Comparison of ENCODE assay signal across 10 cellular contexts in the genomic region with DNA sequence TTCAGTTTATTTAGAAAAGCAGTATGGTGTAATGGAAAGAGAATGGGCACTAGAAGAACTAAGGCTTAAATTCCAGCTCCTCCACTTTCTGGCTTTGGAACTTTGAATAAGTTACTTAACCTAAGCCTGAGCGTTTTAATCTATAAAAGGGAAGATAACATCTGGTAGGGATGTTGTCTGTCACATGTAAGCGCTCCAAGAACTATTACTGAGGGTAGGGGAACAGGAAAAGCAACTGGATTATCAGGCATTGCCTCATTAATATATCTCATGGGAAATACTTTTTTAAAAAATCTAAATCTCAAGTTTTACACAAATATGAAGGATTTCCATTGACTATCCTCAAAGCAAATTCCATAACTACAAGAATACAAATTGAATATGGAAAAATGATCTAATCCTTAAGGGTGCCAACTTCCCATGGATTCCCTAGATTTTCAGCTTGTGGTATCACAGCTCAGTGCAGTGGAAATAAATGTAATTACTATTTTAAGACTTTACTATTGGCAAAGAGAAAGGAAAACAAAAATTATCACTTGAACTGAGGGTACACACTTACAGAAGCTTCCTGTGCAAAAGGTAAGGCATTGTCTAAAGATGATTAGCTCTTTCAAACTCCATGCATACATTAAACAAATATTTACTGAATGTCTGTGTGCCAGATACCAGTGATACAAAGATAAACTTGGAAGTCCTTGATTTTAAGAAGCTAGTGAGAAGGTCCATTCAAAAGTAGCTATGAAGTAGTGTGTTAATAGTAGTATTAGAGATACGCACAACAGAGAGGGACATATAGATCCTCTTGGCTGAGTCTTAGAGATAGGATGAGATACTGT. TPM values are rescaled to one million over a fixed set of nuclear protein-coding genes. Genes with fewer than 3 reads are reported as not detected.
A peak's percentile ranks its signal among the peaks of the same experiment; 100 is the strongest.
DNase-seq lines count a peak whose midpoint lies in the region; FAIRE-seq and TF ChIP-seq lines count a peak whose summit lies in the region.
"Had no signal": no experiment of that assay in that cellular context is flagged by ENCODE, and none has a peak within 500 bp of the region (broad histone marks: within the 10 kb centered on the region; RNA-seq: fewer than 3 reads in every experiment).

No MANE protein-coding gene starts in this region.

- peak; percentile 13 for FAIRE-seq in islet of Langerhans (lab: Jason Lieb, UNC)

- 49 to 71% (median 58%) methylated on average over 3 of the region's 3 CpGs for WGBS in spleen, 5 donors

- H3K36me3 ChIP-seq in HUES48 (ENCODE audit: control insufficient read depth, insufficient read depth, low read length) (no peaks in the 10 kb centered on the region; the same call in 1 of the 2 replicates), spleen (peaks cover 0 to 58% (median 6%) of the 10 kb centered on the region in 6 donors)

- H3K9me3 ChIP-seq in HUES48 (ENCODE audit: control insufficient read depth, insufficient read depth, low read length) (no peaks in the 10 kb centered on the region), spleen (no peaks in the 10 kb centered on the region)

- H3K27ac ChIP-seq in HUES48 (ENCODE audit: low read depth, low read length): peak overlapping the region; percentile 93
- peak overlapping the region in 6 of 8 donors; percentile 71 to 85 (median 80) for H3K27ac ChIP-seq in spleen

- peak; percentile 42 for DNase-seq in cerebellar cortex (ENCODE audit: low spot score)
- DNase-seq in spleen: no peak
- DNase-seq in superior temporal gyrus (ENCODE audit: extremely low spot score): no peak
- no peak for DNase-seq in DMS79 treated with DMSO at 0.1 percent for 48 hours (lab: John Stamatoyannopoulos, UW)
- no peak for DNase-seq in NCI-H2029 treated with DMSO at 0.1 percent for 48 hours (lab: John Stamatoyannopoulos, UW)
- DNase-seq in NCI-H2081 (lab: John Stamatoyannopoulos, UW): no peak
- DNase-seq: effector memory CD8-positive, alpha-beta T cell; NCI-H446 had no signal

- intact Hi-C loops in spleen (cut with DNase I; ENCODE audit: low total_unique reads): no loop called here

- H3K4me3 ChIP-seq in HUES48 (ENCODE audit: low read depth, low read length) (no peak overlapping the region), spleen (no peak overlapping the region)

- TF ChIP-seq POLR2A in spleen (IDR thresholded peaks at IDR 0.05): no peak

- H3K4me1 ChIP-seq in HUES48 (ENCODE audit: control insufficient read depth, insufficient read depth, low read length): peaks cover 33% of the 10 kb centered on the region
- peaks cover 0 to 40% (median 22%) of the 10 kb centered on the region in 6 donors for H3K4me1 ChIP-seq in spleen

- no peak overlapping the region for H3K9ac ChIP-seq in HUES48 (ENCODE audit: low read depth, low read length)

- no peaks in the 10 kb centered on the region for H3K27me3 ChIP-seq in HUES48 (ENCODE audit: control insufficient read depth, insufficient read depth, low read length)
- no peaks in the 10 kb centered on the region for H3K27me3 ChIP-seq in spleen (replicated peaks in 1 of 7)

- TF ChIP-seq CTCF in spleen (IDR thresholded peaks at IDR 0.05 in 8 of 11, conservative IDR thresholded peaks at IDR 0.05 in 3 of 11): no peak

RNA-seq across cellular contexts. Expression of a gene that starts 38.4 kb away (rescaled TPM):
- total RNA-seq in spleen: 100 to 1,000 TPM in 2 of 7 donors, 10 to 100 TPM in 5; 83.6 to 115 (median 96.8) TPM
- 10 to 100 TPM; 21.7 to 32.6 (median 24.5) TPM for polyA plus RNA-seq in spleen
